Comparison of ENCODE assay signal across 1 cellular context in genomic region chr7:12690041-12690878, GRCh38.
TF ChIP-seq lines count a peak whose summit lies in the region.

No MANE protein-coding gene starts in this region.

TF ChIP-seq in HepG2, 621 proteins besides CTCF, POLR2A, EP300 and RAD21:
- TF ChIP-seq ZNF747 (CRISPR knock-in tag; IDR thresholded peaks at IDR 0.05; ENCODE audit: borderline replicate concordance), result no peak
- peak; percentile 58; the same call in 1 of the 2 replicates for TF ChIP-seq RBFOX2 (IDR thresholded peaks at IDR 0.05; ENCODE audit: low read depth, low read length)
